1 cellular context compared by ENCODE assay signal in the genomic region with DNA sequence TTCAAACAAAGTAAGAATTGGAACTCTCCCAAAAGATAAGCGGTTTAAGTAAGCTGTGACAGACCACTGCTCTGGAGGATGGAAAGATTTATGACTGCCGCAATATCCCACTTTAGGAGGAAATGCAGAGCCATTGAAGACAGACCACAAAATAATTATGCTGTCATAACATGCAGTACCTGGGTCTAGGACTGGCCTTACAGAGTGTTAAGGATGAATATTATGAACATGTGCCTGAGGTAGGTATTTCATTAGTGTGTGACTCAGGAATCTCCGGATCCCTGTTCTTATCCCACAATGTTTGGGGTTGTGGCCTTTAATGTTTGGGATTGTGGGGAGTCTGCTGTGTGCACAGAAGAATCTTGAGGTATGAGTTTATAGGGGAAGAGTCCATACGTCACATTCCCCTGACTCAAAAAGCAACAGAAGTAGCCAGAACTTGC.
TF ChIP-seq lines count a peak whose summit lies in the region.

No MANE protein-coding gene starts in this region.

TF ChIP-seq in HEK293, 187 proteins besides CTCF, POLR2A, EP300 and RAD21 (continued from another document):
- TF ChIP-seq, protein P1, sequence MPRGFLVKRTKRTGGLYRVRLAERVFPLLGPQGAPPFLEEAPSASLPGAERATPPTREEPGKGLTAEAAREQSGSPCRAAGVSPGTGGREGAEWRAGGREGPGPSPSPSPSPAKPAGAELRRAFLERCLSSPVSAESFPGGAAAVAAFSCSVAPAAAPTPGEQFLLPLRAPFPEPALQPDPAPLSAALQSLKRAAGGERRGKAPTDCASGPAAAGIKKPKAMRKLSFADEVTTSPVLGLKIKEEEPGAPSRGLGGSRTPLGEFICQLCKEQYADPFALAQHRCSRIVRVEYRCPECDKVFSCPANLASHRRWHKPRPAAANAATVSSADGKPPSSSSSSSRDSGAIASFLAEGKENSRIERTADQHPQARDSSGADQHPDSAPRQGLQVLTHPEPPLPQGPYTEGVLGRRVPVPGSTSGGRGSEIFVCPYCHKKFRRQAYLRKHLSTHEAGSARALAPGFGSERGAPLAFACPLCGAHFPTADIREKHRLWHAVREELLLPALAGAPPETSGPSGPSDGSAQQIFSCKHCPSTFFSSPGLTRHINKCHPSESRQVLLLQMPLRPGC (tag by site-specific recombination; IDR thresholded peaks at IDR 0.05), result no peak
- TF ChIP-seq, protein P2, sequence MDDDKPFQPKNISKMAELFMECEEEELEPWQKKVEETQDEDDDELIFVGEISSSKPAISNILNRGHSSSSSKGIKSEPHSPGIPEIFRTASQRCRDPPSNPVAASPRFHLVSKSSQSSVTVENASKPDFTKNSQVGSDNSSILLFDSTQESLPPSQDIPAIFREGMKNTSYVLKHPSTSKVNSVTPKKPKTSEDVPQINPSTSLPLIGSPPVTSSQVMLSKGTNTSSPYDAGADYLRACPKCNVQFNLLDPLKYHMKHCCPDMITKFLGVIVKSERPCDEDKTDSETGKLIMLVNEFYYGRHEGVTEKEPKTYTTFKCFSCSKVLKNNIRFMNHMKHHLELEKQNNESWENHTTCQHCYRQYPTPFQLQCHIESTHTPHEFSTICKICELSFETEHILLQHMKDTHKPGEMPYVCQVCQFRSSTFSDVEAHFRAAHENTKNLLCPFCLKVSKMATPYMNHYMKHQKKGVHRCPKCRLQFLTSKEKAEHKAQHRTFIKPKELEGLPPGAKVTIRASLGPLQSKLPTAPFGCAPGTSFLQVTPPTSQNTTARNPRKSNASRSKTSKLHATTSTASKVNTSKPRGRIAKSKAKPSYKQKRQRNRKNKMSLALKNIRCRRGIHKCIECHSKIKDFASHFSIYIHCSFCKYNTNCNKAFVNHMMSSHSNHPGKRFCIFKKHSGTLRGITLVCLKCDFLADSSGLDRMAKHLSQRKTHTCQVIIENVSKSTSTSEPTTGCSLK (tag by site-specific recombination; IDR thresholded peaks at IDR 0.05), result no peak
- TF ChIP-seq KLF16 (tag by site-specific recombination; IDR thresholded peaks at IDR 0.05), result no peak
- TF ChIP-seq ZNF76 (tag by site-specific recombination; IDR thresholded peaks at IDR 0.05; ENCODE audit: borderline replicate concordance, low read depth), result no peak
